Comparison of ENCODE assay signal across 1 cellular context in the genomic region with DNA sequence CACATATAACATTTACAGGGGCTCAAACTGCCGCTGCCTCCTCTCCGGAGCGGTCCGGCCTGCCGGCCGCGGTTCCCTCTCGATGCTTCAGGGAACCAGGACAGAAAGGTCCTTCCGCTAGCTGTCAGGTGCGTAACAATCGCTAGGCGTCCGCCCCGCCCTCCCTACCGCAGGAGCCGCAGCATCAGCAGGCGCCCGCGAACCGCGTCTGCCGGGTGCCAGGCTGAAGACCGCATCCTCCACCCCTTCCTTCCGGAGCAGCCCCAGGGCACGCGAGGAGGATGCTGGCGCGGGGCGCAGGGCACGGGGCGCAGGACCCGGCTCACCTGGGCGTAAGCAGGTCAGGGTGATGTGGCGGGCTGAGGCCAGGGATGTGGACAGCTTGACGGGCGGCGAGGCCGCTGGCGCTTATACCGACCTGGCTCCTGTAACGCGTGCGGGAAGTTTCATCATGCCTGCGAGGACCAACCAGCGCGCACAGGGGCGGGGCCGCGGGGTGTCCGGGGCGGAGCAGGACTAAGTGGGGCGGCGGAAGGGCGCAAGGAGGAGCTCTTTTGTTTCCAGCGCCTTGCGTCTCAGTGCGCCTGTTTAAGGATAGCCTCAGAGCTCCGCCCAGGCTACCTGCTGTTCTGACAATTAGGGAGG.
TF ChIP-seq lines count a peak whose summit lies in the region.

A gene with protein sequence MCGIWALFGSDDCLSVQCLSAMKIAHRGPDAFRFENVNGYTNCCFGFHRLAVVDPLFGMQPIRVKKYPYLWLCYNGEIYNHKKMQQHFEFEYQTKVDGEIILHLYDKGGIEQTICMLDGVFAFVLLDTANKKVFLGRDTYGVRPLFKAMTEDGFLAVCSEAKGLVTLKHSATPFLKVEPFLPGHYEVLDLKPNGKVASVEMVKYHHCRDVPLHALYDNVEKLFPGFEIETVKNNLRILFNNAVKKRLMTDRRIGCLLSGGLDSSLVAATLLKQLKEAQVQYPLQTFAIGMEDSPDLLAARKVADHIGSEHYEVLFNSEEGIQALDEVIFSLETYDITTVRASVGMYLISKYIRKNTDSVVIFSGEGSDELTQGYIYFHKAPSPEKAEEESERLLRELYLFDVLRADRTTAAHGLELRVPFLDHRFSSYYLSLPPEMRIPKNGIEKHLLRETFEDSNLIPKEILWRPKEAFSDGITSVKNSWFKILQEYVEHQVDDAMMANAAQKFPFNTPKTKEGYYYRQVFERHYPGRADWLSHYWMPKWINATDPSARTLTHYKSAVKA (minus strand): TSS at position 384 of the 645 bp plus-strand sequence. CDS start 3,252 bp downstream, outside the sequence.

TF ChIP-seq in SK-N-SH, 30 proteins besides CTCF, POLR2A, EP300 and RAD21 (continued from another document):
- TF ChIP-seq, protein P1, sequence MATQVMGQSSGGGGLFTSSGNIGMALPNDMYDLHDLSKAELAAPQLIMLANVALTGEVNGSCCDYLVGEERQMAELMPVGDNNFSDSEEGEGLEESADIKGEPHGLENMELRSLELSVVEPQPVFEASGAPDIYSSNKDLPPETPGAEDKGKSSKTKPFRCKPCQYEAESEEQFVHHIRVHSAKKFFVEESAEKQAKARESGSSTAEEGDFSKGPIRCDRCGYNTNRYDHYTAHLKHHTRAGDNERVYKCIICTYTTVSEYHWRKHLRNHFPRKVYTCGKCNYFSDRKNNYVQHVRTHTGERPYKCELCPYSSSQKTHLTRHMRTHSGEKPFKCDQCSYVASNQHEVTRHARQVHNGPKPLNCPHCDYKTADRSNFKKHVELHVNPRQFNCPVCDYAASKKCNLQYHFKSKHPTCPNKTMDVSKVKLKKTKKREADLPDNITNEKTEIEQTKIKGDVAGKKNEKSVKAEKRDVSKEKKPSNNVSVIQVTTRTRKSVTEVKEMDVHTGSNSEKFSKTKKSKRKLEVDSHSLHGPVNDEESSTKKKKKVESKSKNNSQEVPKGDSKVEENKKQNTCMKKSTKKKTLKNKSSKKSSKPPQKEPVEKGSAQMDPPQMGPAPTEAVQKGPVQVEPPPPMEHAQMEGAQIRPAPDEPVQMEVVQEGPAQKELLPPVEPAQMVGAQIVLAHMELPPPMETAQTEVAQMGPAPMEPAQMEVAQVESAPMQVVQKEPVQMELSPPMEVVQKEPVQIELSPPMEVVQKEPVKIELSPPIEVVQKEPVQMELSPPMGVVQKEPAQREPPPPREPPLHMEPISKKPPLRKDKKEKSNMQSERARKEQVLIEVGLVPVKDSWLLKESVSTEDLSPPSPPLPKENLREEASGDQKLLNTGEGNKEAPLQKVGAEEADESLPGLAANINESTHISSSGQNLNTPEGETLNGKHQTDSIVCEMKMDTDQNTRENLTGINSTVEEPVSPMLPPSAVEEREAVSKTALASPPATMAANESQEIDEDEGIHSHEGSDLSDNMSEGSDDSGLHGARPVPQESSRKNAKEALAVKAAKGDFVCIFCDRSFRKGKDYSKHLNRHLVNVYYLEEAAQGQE (IDR thresholded peaks at IDR 0.05; ENCODE audit: low read depth, low read length), result no peak; the same call in none of the 2 replicates
- TF ChIP-seq, protein P2, sequence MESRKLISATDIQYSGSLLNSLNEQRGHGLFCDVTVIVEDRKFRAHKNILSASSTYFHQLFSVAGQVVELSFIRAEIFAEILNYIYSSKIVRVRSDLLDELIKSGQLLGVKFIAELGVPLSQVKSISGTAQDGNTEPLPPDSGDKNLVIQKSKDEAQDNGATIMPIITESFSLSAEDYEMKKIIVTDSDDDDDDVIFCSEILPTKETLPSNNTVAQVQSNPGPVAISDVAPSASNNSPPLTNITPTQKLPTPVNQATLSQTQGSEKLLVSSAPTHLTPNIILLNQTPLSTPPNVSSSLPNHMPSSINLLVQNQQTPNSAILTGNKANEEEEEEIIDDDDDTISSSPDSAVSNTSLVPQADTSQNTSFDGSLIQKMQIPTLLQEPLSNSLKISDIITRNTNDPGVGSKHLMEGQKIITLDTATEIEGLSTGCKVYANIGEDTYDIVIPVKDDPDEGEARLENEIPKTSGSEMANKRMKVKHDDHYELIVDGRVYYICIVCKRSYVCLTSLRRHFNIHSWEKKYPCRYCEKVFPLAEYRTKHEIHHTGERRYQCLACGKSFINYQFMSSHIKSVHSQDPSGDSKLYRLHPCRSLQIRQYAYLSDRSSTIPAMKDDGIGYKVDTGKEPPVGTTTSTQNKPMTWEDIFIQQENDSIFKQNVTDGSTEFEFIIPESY (IDR thresholded peaks at IDR 0.05; ENCODE audit: borderline replicate concordance, low read depth), result no peak
- TF ChIP-seq RCOR1 (IDR thresholded peaks at IDR 0.05; ENCODE audit: low read length) (no peak), CHD2 (IDR thresholded peaks at IDR 0.05; ENCODE audit: low read length, partially characterized antibody) (peak; percentile 37), SMC3 (IDR thresholded peaks at IDR 0.05; ENCODE audit: low read depth, low read length) (no peak), SIN3A (IDR thresholded peaks at IDR 0.05; ENCODE audit: borderline replicate concordance, low read depth, low read length) (peak; percentile 89; the same call in 1 of the 2 replicates), POLR2AphosphoS5 (IDR thresholded peaks at IDR 0.05; ENCODE audit: low read depth, low read length) (peak; percentile 90), FOXJ3 (CRISPR knock-in tag; IDR thresholded peaks at IDR 0.05) (peak; percentile 44; the same call in 1 of the 2 replicates), MEF2A (IDR thresholded peaks at IDR 0.05; ENCODE audit: borderline replicate concordance, low read depth) (no peak), JUND (IDR thresholded peaks at IDR 0.05) (no peak)
- TF ChIP-seq, protein P3, sequence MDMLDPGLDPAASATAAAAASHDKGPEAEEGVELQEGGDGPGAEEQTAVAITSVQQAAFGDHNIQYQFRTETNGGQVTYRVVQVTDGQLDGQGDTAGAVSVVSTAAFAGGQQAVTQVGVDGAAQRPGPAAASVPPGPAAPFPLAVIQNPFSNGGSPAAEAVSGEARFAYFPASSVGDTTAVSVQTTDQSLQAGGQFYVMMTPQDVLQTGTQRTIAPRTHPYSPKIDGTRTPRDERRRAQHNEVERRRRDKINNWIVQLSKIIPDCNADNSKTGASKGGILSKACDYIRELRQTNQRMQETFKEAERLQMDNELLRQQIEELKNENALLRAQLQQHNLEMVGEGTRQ (IDR thresholded peaks at IDR 0.05; ENCODE audit: borderline replicate concordance, low read depth, low read length), result no peak
- TF ChIP-seq, protein P4, sequence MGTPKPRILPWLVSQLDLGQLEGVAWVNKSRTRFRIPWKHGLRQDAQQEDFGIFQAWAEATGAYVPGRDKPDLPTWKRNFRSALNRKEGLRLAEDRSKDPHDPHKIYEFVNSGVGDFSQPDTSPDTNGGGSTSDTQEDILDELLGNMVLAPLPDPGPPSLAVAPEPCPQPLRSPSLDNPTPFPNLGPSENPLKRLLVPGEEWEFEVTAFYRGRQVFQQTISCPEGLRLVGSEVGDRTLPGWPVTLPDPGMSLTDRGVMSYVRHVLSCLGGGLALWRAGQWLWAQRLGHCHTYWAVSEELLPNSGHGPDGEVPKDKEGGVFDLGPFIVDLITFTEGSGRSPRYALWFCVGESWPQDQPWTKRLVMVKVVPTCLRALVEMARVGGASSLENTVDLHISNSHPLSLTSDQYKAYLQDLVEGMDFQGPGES (IDR thresholded peaks at IDR 0.05; ENCODE audit: low read depth, low read length), result no peak
- TF ChIP-seq, protein P5, sequence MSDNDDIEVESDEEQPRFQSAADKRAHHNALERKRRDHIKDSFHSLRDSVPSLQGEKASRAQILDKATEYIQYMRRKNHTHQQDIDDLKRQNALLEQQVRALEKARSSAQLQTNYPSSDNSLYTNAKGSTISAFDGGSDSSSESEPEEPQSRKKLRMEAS (IDR thresholded peaks at IDR 0.05; ENCODE audit: low read depth), result peak; percentile 98
